Comparison of ENCODE assay signal across 8 cellular contexts in the genomic region with DNA sequence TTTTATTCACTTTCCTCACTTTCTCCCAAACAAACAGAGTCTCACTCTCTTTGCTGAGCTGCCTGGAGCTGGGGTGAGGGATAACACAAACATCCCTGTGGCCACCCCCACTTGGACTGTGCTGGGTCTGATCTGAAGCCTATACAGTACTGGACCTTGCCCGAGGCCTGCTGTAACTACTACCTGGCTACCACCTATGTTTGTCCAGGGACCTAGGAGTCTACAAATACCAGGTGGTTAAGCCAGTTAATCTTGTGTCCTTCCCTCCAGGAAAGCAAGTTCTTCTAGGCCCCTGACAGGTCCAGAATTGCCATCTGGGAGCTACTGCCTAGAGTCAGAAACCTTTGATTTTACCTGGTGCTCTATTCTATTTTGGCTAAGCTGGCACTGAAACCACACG.
"Had no signal": no experiment of that assay in that cellular context is flagged by ENCODE, and none has a peak within 500 bp of the region (broad histone marks: within the 10 kb centered on the region; RNA-seq: fewer than 3 reads in every experiment).

No MANE protein-coding gene starts in this region.

- H3K9me3 Mint-ChIP-seq: HFFc6 had no signal

- H3K4me1 ChIP-seq: HAP-1 had no signal

- H3K36me3 ChIP-seq: HAP-1 had no signal

- H3K27ac Mint-ChIP-seq: HFFc6 had no signal

- H3K9me3 ChIP-seq: HAP-1 had no signal

- DNase-seq: GM23248, GOT3, H7, HFFc6, IMR-90 had no signal

- H3K4me3 ChIP-seq: GM23248, HAP-1, K562 had no signal

- ATAC-seq: HCT116, K562 had no signal

- H3K4me3 Mint-ChIP-seq: HFFc6 had no signal
